In genomic region chrX:66602381-66602938, GRCh38 we compare ENCODE assay signal across 27 cellular contexts. TPM values are rescaled to one million over a fixed set of nuclear protein-coding genes. Genes with fewer than 3 reads are reported as not detected.
DNase-seq lines count a peak whose midpoint lies in the region; ATAC-seq, FAIRE-seq and TF ChIP-seq lines count a peak whose summit lies in the region.
"Had no signal": no experiment of that assay in that cellular context is flagged by ENCODE, and none has a peak within 500 bp of the region (broad histone marks: within the 10 kb centered on the region; RNA-seq: fewer than 3 reads in every experiment).

No MANE protein-coding gene starts in this region.

- ATAC-seq in HepG2 (peak; percentile 65), right lobe of liver (no peak), HG03097 (IDR thresholded peaks at IDR 0.05; ENCODE audit: low FRiP score, unreplicated experiment) (no peak), GM21576 (IDR thresholded peaks at IDR 0.05; ENCODE audit: unreplicated experiment) (no peak)
- ATAC-seq: left colon, Right ventricle myocardium inferior had no signal

- H3K79me2 ChIP-seq in HepG2 (ENCODE audit: insufficient read depth, low read length) = no peaks in the 10 kb centered on the region

- H3K4me1 ChIP-seq in HepG2 (ENCODE audit: insufficient read depth, low read length) (no peaks in the 10 kb centered on the region), right lobe of liver (no peaks in the 10 kb centered on the region)
- H3K4me1 ChIP-seq: neural progenitor cell had no signal

- H3K9me3 ChIP-seq in HepG2 (ENCODE audit: low read length) (no peaks in the 10 kb centered on the region), right lobe of liver (no peaks in the 10 kb centered on the region)

- no peak for TF ChIP-seq RAD21 in HepG2 (CRISPR knock-in tag; IDR thresholded peaks at IDR 0.05)

- WGBS in HepG2 (ENCODE audit: low lambda C conversion rate) = no CpG with 5 or more reads among the region's 1 CpG
- 38% methylated on average over 1 of the region's 1 CpG for WGBS in right lobe of liver (ENCODE audit: insufficient coverage, low coverage, low lambda C conversion rate, missing lambda C conversion rate)

- CTCF ChIA-PET in HepG2 (lab: Yijun Ruan, JAX; ENCODE audit: low intra/inter-chr PET ratio, low total read pairs) = no interaction called here

- H3K27me3 ChIP-seq in HepG2 (ENCODE audit: control insufficient read depth in 1 of 2, insufficient read depth in 2 of 2, low read length in 2 of 2) (no peaks in the 10 kb centered on the region), right lobe of liver (no peaks in the 10 kb centered on the region)
- H3K27me3 ChIP-seq: neural progenitor cell had no signal

- H3K36me3 Mint-ChIP-seq in immature natural killer cell = no peaks in the 10 kb centered on the region
- H3K36me3 Mint-ChIP-seq: CD4-positive, CD25-positive, alpha-beta regulatory T cell; neural progenitor cell had no signal

- POLR2A ChIA-PET in HepG2 (lab: Yijun Ruan, JAX) = no interaction called here

- H3K27ac Mint-ChIP-seq in immature natural killer cell = no peak overlapping the region
- H3K27ac Mint-ChIP-seq: activated T-cell treated with anti-CD3 and anti-CD28 coated beads, Interleukin-2, amount 50 U/mL, for 24 hours; CD4-positive, CD25-positive, alpha-beta regulatory T cell; HFFc6; neural progenitor cell; progenitor cell of endocrine pancreas; T-helper 2 cell treated with Interferon-gamma antibody and Interleukin-4, amounts not matched to agents 5 μg/mL and 100 μg/mL, for 36 hours had no signal

- peak; percentile 0 for DNase-seq in HepG2 (ENCODE audit: low spot score)
- no peak for DNase-seq in right lobe of liver
- DNase-seq in inferior parietal cortex (ENCODE audit: extremely low spot score) = peak; percentile 38
- DNase-seq in immature natural killer cell = no peak
- DNase-seq in HPDE6-E6E7 (ENCODE audit: extremely low spot score) = no peak
- DNase-seq: 8988T; activated CD4-positive, alpha-beta T cell treated with anti-CD3 and anti-CD28 coated beads for 4 hours; activated CD8-positive, alpha-beta memory T cell treated with anti-CD3 and anti-CD28 coated beads for 24 hours; activated gamma-delta T cell; activated T-cell treated with anti-CD3 and anti-CD28 coated beads, Interleukin-2, amount 50 U/mL, for 24 hours; CD4-positive, CD25-positive, alpha-beta regulatory T cell; HFFc6; Karpas-422; left colon; mammary epithelial cell; NCI-H146; NCI-H2107; NCI-H446 treated with DMSO at 0.1 percent for 48 hours; stimulated activated naive CD4-positive, alpha-beta T cell treated with Interleukin-2 at 50 U/mL for 16 hours had no signal

- H2AFZ ChIP-seq in HepG2 (ENCODE audit: low read length) = no peak overlapping the region
- H2AFZ ChIP-seq: neural progenitor cell had no signal

- no peak overlapping the region for H3K27ac ChIP-seq in HepG2 (ENCODE audit: extremely low read length, insufficient read depth, low read length)
- no peak overlapping the region for H3K27ac ChIP-seq in right lobe of liver
- peak overlapping the region; percentile 34 for H3K27ac ChIP-seq in cingulate gyrus (ENCODE audit: low read depth, low read length)
- H3K27ac ChIP-seq: neural progenitor cell had no signal

- H3K4me1 Mint-ChIP-seq in immature natural killer cell = no peaks in the 10 kb centered on the region
- H3K4me1 Mint-ChIP-seq: CD4-positive, CD25-positive, alpha-beta regulatory T cell; neural progenitor cell had no signal

- no TSS peak for BruUV-seq in HepG2 (replicated peaks; lab: Mats Ljungman, UMichigan)

- TF ChIP-seq EP300 in HepG2 (IDR thresholded peaks at IDR 0.05; ENCODE audit: low read depth in 2 of 2, low read length in 2 of 2) = no peak
- no peak for TF ChIP-seq EP300 in HepG2 (CRISPR knock-in tag; IDR thresholded peaks at IDR 0.05; ENCODE audit: borderline replicate concordance)

- no peaks in the 10 kb centered on the region for H4K20me1 ChIP-seq in HepG2 (ENCODE audit: insufficient read depth, low read length)

- peaks cover 0 to 9% (median 2%) of the 10 kb centered on the region in 6 donors for H3K9me3 Mint-ChIP-seq in immature natural killer cell
- H3K9me3 Mint-ChIP-seq: HFFc6; T-helper 2 cell treated with Interferon-gamma antibody and Interleukin-4, amounts not matched to agents 5 μg/mL and 100 μg/mL, for 36 hours had no signal

- H3K4me2 ChIP-seq in HepG2 (ENCODE audit: low read depth, low read length) = no peak overlapping the region
- H3K4me2 ChIP-seq: neural progenitor cell had no signal

- peaks cover 0 to 1% (median 0%) of the 10 kb centered on the region in 3 donors for H3K27me3 Mint-ChIP-seq in immature natural killer cell (ENCODE audit: low read depth in 3 of 3)
- H3K27me3 Mint-ChIP-seq: CD4-positive, CD25-positive, alpha-beta regulatory T cell; progenitor cell of endocrine pancreas had no signal

- H3K9ac ChIP-seq in HepG2 (ENCODE audit: insufficient read depth, low read depth, low read length) = no peak overlapping the region
- H3K9ac ChIP-seq: neural progenitor cell had no signal

- H3K4me3 Mint-ChIP-seq in immature natural killer cell = no peak overlapping the region
- H3K4me3 Mint-ChIP-seq: activated T-cell treated with anti-CD3 and anti-CD28 coated beads, Interleukin-2, amount 50 U/mL, for 24 hours; CD4-positive, CD25-positive, alpha-beta regulatory T cell; HFFc6; neural progenitor cell; T-helper 2 cell treated with Interferon-gamma antibody and Interleukin-4, amounts not matched to agents 5 μg/mL and 100 μg/mL, for 36 hours had no signal

- TF ChIP-seq POLR2A in HepG2 (IDR thresholded peaks at IDR 0.05; ENCODE audit: insufficient read depth in 1 of 2, low read depth in 2 of 2, low read length in 2 of 2) (no peak), right lobe of liver (IDR thresholded peaks at IDR 0.05) (no peak)

- FAIRE-seq in HepG2 (lab: Jason Lieb, UNC) = no peak
- FAIRE-seq: endothelial cell of umbilical vein had no signal

- no peak overlapping the region for H3K4me3 ChIP-seq in HepG2 (replicated peaks in 1 of 3; ENCODE audit: insufficient read depth in 1 of 3, low read depth in 2 of 3, low read length in 3 of 3)
- H3K4me3 ChIP-seq in right lobe of liver = no peak overlapping the region
- H3K4me3 ChIP-seq: neural progenitor cell had no signal

- intact Hi-C loops in HepG2 (cut with micrococcal nuclease; ENCODE audit: unreplicated experiment) = no loop called here
- intact Hi-C loops in right lobe of liver (cut with DNase I) = no loop called here

- no peak for TF ChIP-seq CTCF in HepG2 (CRISPR knock-in tag; IDR thresholded peaks at IDR 0.05)
- no peak for TF ChIP-seq CTCF in right lobe of liver (IDR thresholded peaks at IDR 0.05)

- peaks cover 5 to 8% of the 10 kb centered on the region in 2 experiments for H3K36me3 ChIP-seq in HepG2 (replicated peaks in 1 of 2; ENCODE audit: control insufficient read depth in 1 of 2, insufficient read depth in 2 of 2, low read length in 2 of 2)
- H3K36me3 ChIP-seq in right lobe of liver = no peaks in the 10 kb centered on the region
- H3K36me3 ChIP-seq: neural progenitor cell had no signal

- in situ Hi-C loops in HepG2 (cut with HindIII; ENCODE audit: extremely low pct_ligation_motif_present, low pct_unique_long_range_greater_than_20kb) = no loop called here

TF ChIP-seq in HepG2, 621 proteins besides CTCF, POLR2A, EP300 and RAD21 (continues in another document):
- TF ChIP-seq ZNF253 (CRISPR knock-in tag; IDR thresholded peaks at IDR 0.05; ENCODE audit: borderline replicate concordance) = no peak
- no peak for TF ChIP-seq ATF7-NPFF (CRISPR knock-in tag; IDR thresholded peaks at IDR 0.05; ENCODE audit: low read depth)
- TF ChIP-seq ZNF232 (CRISPR knock-in tag; IDR thresholded peaks at IDR 0.05; ENCODE audit: borderline replicate concordance) = no peak
- TF ChIP-seq GMEB2 (CRISPR knock-in tag; IDR thresholded peaks at IDR 0.05; ENCODE audit: low read depth) = no peak

RNA-seq across cellular contexts. Expression of gene EDA2R, which starts 36.4 kb away (rescaled TPM):
- 9.3 and 10.0 TPM in 2 replicates for total RNA-seq in HepG2 (2016; rRNA removed; fragmentation: Illumina TruSeq; extraction: Trizol)
- total RNA-seq in HepG2 (2016; cell fraction: cytosol; rRNA removed; fragmentation: Illumina TruSeq; extraction: Trizol; ENCODE audit: low read depth) = 0.97 and 1.3 TPM in 2 replicates
- total RNA-seq in HepG2 (2016; cell fraction: insoluble cytoplasmic fraction; rRNA removed; fragmentation: Illumina TruSeq; extraction: Trizol) = 9.0 and 9.6 TPM in 2 replicates
- 5.4 and 5.8 TPM in 2 replicates for total RNA-seq in HepG2 (2016; cell fraction: membrane; rRNA removed; fragmentation: Illumina TruSeq; extraction: Trizol)
- 14.0 and 15.1 TPM in 2 replicates for total RNA-seq in HepG2 (2016; cell fraction: nucleus; rRNA removed; fragmentation: Illumina TruSeq; extraction: Trizol)
- polyA plus RNA-seq in HepG2 (2011; rRNA removed) = 10.9 and 12.0 TPM in 2 replicates
- polyA plus RNA-seq in HepG2 (2011; cell fraction: cytosol; rRNA removed) = 5.1 and 6.3 TPM in 2 replicates
- polyA plus RNA-seq in HepG2 (2011; cell fraction: nucleus; rRNA removed) = 17.1 and 18.2 TPM in 2 replicates
- polyA plus RNA-seq in HepG2 (2012) = 5.0 and 7.0 TPM in 2 replicates
- 0.89 and 0.92 TPM in 2 replicates for polyA plus RNA-seq in HepG2 (2016; cell fraction: cytosol; fragmentation: Illumina TruSeq; extraction: Trizol; ENCODE audit: low read depth)
- 10.3 and 10.4 TPM in 2 replicates for polyA plus RNA-seq in HepG2 (2016; cell fraction: insoluble cytoplasmic fraction; fragmentation: Illumina TruSeq; extraction: Trizol; ENCODE audit: low read depth)
- 3.8 and 3.9 TPM in 2 replicates for polyA plus RNA-seq in HepG2 (2016; cell fraction: membrane; fragmentation: Illumina TruSeq; extraction: Trizol; ENCODE audit: low read depth)
- 20.2 and 21.1 TPM in 2 replicates for polyA plus RNA-seq in HepG2 (2016; cell fraction: nucleus; fragmentation: Illumina TruSeq; extraction: Trizol; ENCODE audit: insufficient read depth, low read depth)
- polyA minus RNA-seq in HepG2 (2011; rRNA and poly(A)+ RNA removed; ENCODE audit: low replicate concordance) = 0.21 and 19.8 TPM in 2 replicates
- 3.6 and 4.0 TPM in 2 replicates for polyA minus RNA-seq in HepG2 (2011; cell fraction: cytosol; rRNA and poly(A)+ RNA removed)
- polyA minus RNA-seq in HepG2 (2011; cell fraction: nucleus; rRNA and poly(A)+ RNA removed) = 16.2 and 16.4 TPM in 2 replicates
- total RNA-seq in right lobe of liver = under 1 TPM in 4 of 6 experiments, not detected in 2; 0.09 to 0.55 (median 0.25) TPM
- not detected for polyA plus RNA-seq in immature natural killer cell
- total RNA-seq: CD4-positive, CD25-positive, alpha-beta regulatory T cell had no signal
- polyA plus RNA-seq: CD4-positive, CD25-positive, alpha-beta regulatory T cell had no signal

Comparison
In these comparisons a context has a peak if more than half of its experiments do, and no peak if none do; other contexts are left out.
1. DNase-seq: peak in HepG2 (single experiment) and inferior parietal cortex (single experiment); none in right lobe of liver (0 of 3), immature natural killer cell (0 of 3) and HPDE6-E6E7 (single experiment).